27 cellular contexts compared by ENCODE assay signal in genomic region chr12:85157023-85157626, GRCh38.
"Had no signal": no experiment of that assay in that cellular context is flagged by ENCODE, and none has a peak within 500 bp of the region (broad histone marks: within the 10 kb centered on the region; RNA-seq: fewer than 3 reads in every experiment).

No MANE protein-coding gene starts in this region.

- H3K4me3 ChIP-seq: ascending aorta, colonic mucosa, gastroesophageal sphincter, heart left ventricle, pancreas, psoas muscle, right atrium auricular region, thoracic aorta, vagina had no signal

- ATAC-seq: activated naive CD4-positive, alpha-beta T cell treated with anti-CD3 and anti-CD28 coated beads, Interleukin-2, amount 50 U/mL, for 72 hours; activated T-helper 17 cell treated with anti-CD3 and anti-CD28 coated beads, Interleukin-2, amount 50 U/mL, for 72 hours; gastroesophageal sphincter; heart left ventricle; left ventricle myocardium superior; natural killer cell treated with Interleukin-12 subunit alpha and Interleukin-12 subunit beta and Interleukin-15 and Interleukin-18, amount 100 ng/mL, for 72 hours; pancreas; psoas muscle had no signal

- H3K36me3 ChIP-seq: ascending aorta, brain microvascular endothelial cell, colonic mucosa, gastroesophageal sphincter, heart left ventricle, pancreas, right atrium auricular region, thoracic aorta, vagina had no signal

- H3K4me1 ChIP-seq: ascending aorta, colonic mucosa, gastroesophageal sphincter, heart left ventricle, pancreas, psoas muscle, right atrium auricular region, vagina had no signal

- H3K27me3 ChIP-seq: ascending aorta, brain microvascular endothelial cell, colonic mucosa, gastroesophageal sphincter, heart left ventricle, pancreas, right atrium auricular region, vagina had no signal

- DNase-seq: activated CD4-positive, alpha-beta T cell treated with anti-CD3 and anti-CD28 coated beads, Interleukin-2, amount 50 U/mL, for 4 hours; activated CD8-positive, alpha-beta memory T cell treated with anti-CD3 and anti-CD28 coated beads for 24 hours; activated CD8-positive, alpha-beta memory T cell treated with anti-CD3 and anti-CD28 coated beads, Interleukin-2, amount 50 U/mL, for 4 hours; activated T-cell treated with anti-CD3 and anti-CD28 coated beads, Interleukin-2, amount 50 U/mL, for 24 hours; caudate nucleus; colonic mucosa; endodermal cell; heart left ventricle; left ventricle myocardium superior; mammary epithelial cell; midbrain; pancreas; psoas muscle; stimulated activated CD4-positive, alpha-beta T cell treated with anti-CD3 and anti-CD28 coated beads, Interleukin-4, amount 100 ng/mL, for 24 hours; stimulated activated naive CD4-positive, alpha-beta T cell treated with Interleukin-2 at 50 U/mL for 16 hours had no signal

- H3K27ac ChIP-seq: ascending aorta, brain microvascular endothelial cell, colonic mucosa, epithelial cell of prostate, gastroesophageal sphincter, heart left ventricle, pancreas, psoas muscle, right atrium auricular region, thoracic aorta, vagina had no signal

- FAIRE-seq: islet of Langerhans, pancreas, TTC549 had no signal

- H3K9me3 ChIP-seq: ascending aorta, colonic mucosa, gastroesophageal sphincter, heart left ventricle, pancreas, psoas muscle, right atrium auricular region, thoracic aorta, vagina had no signal
